34 cellular contexts compared by ENCODE assay signal in the genomic region with DNA sequence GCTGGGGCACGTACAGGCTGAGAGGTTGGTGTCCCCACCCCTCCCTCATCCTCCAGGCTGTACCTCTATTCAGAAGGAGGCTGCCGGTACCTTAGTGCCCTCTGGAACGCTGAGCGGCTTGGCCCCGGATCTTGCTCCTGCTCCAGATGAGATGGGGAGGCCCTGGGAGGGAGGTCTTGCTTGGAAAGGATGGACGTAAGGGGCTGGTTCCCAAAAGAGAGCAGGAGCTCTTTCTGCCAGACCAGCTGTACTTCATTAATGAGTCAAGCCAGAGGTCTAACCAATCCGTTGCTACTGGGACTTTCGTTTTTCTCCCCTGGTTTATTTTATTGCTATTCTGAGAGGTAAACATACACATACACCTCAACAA.
DNase-seq lines count a peak whose midpoint lies in the region; ATAC-seq, FAIRE-seq and TF ChIP-seq lines count a peak whose summit lies in the region.
"Had no signal": no experiment of that assay in that cellular context is flagged by ENCODE, and none has a peak within 500 bp of the region (broad histone marks: within the 10 kb centered on the region; RNA-seq: fewer than 3 reads in every experiment).

No MANE protein-coding gene starts in this region.

- DNase-seq in GM12892 (ENCODE audit: insufficient read length), result no peak
- DNase-seq in left kidney (ENCODE audit: low read depth, low spot score), result peak; percentile 50
- peak; percentile 59 for DNase-seq in sigmoid colon
- DNase-seq in 8988T, result no peak
- no peak for DNase-seq in tibial nerve (ENCODE audit: low spot score in 2 of 2)
- no peak for DNase-seq in NCI-H2196 treated with DMSO at 0.1 percent for 48 hours (lab: John Stamatoyannopoulos, UW; ENCODE audit: unreplicated experiment)
- DNase-seq: activated CD4-positive, alpha-beta T cell treated with anti-CD3 and anti-CD28 coated beads, Interleukin-2, amount 50 U/mL, for 1 hour; activated CD4-positive, CD25-positive, alpha-beta regulatory T cell; activated gamma-delta T cell; activated naive CD8-positive, alpha-beta T cell treated with anti-CD3 and anti-CD28 coated beads, Interleukin-2, amount 10 ng/mL, durations not matched to agents 7 days and 5 days; activated T-cell treated with anti-CD3 and anti-CD28 coated beads, Interleukin-2, amount 50 U/mL, for 24 hours; DND-41; GF-D8; hippocampal formation; KG1; left colon; MG63; NCI-H1105 treated with DMSO at 0.1 percent for 48 hours; NCI-H1930; NCI-H526 treated with DMSO at 0.1 percent for 48 hours; NK-92 treated with Interleukin-12 subunit alpha and Interleukin-12 subunit beta, amount 100 ng/mL, for 24 hours; stimulated activated CD4-positive, alpha-beta T cell treated with anti-CD3 and anti-CD28 coated beads, Interleukin-4, amount 100 ng/mL, for 4 hours; transverse colon had no signal

- peaks cover 0 to 5% (median 0%) of the 10 kb centered on the region in 3 donors for H3K27me3 ChIP-seq in sigmoid colon
- no peaks in the 10 kb centered on the region for H3K27me3 ChIP-seq in tibial nerve
- H3K27me3 ChIP-seq: ascending aorta, MG63, transverse colon had no signal

- peaks cover 67% of the 10 kb centered on the region for H3K4me1 Mint-ChIP-seq in brain
- H3K4me1 Mint-ChIP-seq: activated naive CD8-positive, alpha-beta T cell treated with anti-CD3 and anti-CD28 coated beads, Interleukin-2, amount 10 ng/mL, durations not matched to agents 7 days and 5 days; central memory CD8-positive, alpha-beta T cell; memory B cell had no signal

- H3K4me1 ChIP-seq in sigmoid colon (peaks cover 0 to 11% (median 5%) of the 10 kb centered on the region in 4 donors), tibial nerve (peaks cover 0 to 28% (median 5%) of the 10 kb centered on the region in 4 donors)
- H3K4me1 ChIP-seq: ascending aorta, gastroesophageal sphincter, transverse colon had no signal

- FAIRE-seq in GM12892 (lab: Jason Lieb, UNC), result peak; percentile 38
- FAIRE-seq: H54 had no signal

- no peak for TF ChIP-seq EP300 in sigmoid colon (IDR thresholded peaks at IDR 0.05)
- no peak for TF ChIP-seq EP300 in tibial nerve (IDR thresholded peaks at IDR 0.05)

- 63 to 73% methylated on average over 8 of the region's 8 CpGs for WGBS in sigmoid colon, 2 donors
- 30 to 37% methylated on average over 7 to 8 of the region's 8 CpGs for WGBS in tibial nerve, 2 donors

- TF ChIP-seq CTCF in brain (conservative IDR thresholded peaks at IDR 0.05) (no peak), sigmoid colon (IDR thresholded peaks at IDR 0.05) (no peak), tibial nerve (IDR thresholded peaks at IDR 0.05) (no peak)

- no peaks in the 10 kb centered on the region for H3K9me3 ChIP-seq in sigmoid colon
- no peaks in the 10 kb centered on the region for H3K9me3 ChIP-seq in tibial nerve
- H3K9me3 ChIP-seq: ascending aorta, gastroesophageal sphincter, MG63, transverse colon had no signal

- no peaks in the 10 kb centered on the region for H3K9me3 Mint-ChIP-seq in brain
- H3K9me3 Mint-ChIP-seq: activated naive CD8-positive, alpha-beta T cell treated with anti-CD3 and anti-CD28 coated beads, Interleukin-2, amount 10 ng/mL, durations not matched to agents 7 days and 5 days; activated T-cell treated with anti-CD3 and anti-CD28 coated beads, Interleukin-2, amount 50 U/mL, for 24 hours; central memory CD8-positive, alpha-beta T cell; dendritic cell treated with granulocyte-macrophage colony-stimulating factor and Interleukin-4, amounts not matched to agents 40 ng/mL and 50 ng/mL, for 4 days; memory B cell; T-helper 1 cell treated with Interleukin-12 subunit alpha and Interleukin-12 subunit beta and Interleukin-4 antibody, amounts not matched to agents 30 μg/mL and 1 μg/mL, for 36 hours had no signal

- H3K27ac Mint-ChIP-seq in brain, result peak overlapping the region; percentile 67 to 91 (median 84)
- H3K27ac Mint-ChIP-seq: activated naive CD8-positive, alpha-beta T cell treated with anti-CD3 and anti-CD28 coated beads, Interleukin-2, amount 10 ng/mL, durations not matched to agents 7 days and 5 days; activated T-cell treated with anti-CD3 and anti-CD28 coated beads, Interleukin-2, amount 50 U/mL, for 24 hours; dendritic cell treated with granulocyte-macrophage colony-stimulating factor and Interleukin-4, amounts not matched to agents 40 ng/mL and 50 ng/mL, for 4 days; memory B cell; T-helper 1 cell treated with Interleukin-12 subunit alpha and Interleukin-12 subunit beta and Interleukin-4 antibody, amounts not matched to agents 30 μg/mL and 1 μg/mL, for 36 hours had no signal

- H3K36me3 ChIP-seq in sigmoid colon (no peaks in the 10 kb centered on the region), tibial nerve (no peaks in the 10 kb centered on the region)
- H3K36me3 ChIP-seq: ascending aorta, gastroesophageal sphincter, MG63, transverse colon had no signal

- peak overlapping the region in 1 of 4 donors; percentile 2 for H3K4me3 ChIP-seq in sigmoid colon
- peak overlapping the region in 2 of 4 donors; percentile 10 to 19 for H3K4me3 ChIP-seq in tibial nerve
- H3K4me3 ChIP-seq: ascending aorta, gastroesophageal sphincter, MG63, transverse colon had no signal

- peak overlapping the region in 4 of 5 experiments; percentile 31 to 75 (median 65) for H3K4me3 Mint-ChIP-seq in brain
- H3K4me3 Mint-ChIP-seq: activated naive CD8-positive, alpha-beta T cell treated with anti-CD3 and anti-CD28 coated beads, Interleukin-2, amount 10 ng/mL, durations not matched to agents 7 days and 5 days; activated T-cell treated with anti-CD3 and anti-CD28 coated beads, Interleukin-2, amount 50 U/mL, for 24 hours; central memory CD8-positive, alpha-beta T cell; dendritic cell treated with granulocyte-macrophage colony-stimulating factor and Interleukin-4, amounts not matched to agents 40 ng/mL and 50 ng/mL, for 4 days; memory B cell; T-helper 1 cell treated with Interleukin-12 subunit alpha and Interleukin-12 subunit beta and Interleukin-4 antibody, amounts not matched to agents 30 μg/mL and 1 μg/mL, for 36 hours had no signal

- intact Hi-C loops in sigmoid colon (cut with DNase I), result no loop called here

- no peak for TF ChIP-seq POLR2A in GM12892 (IDR thresholded peaks at IDR 0.05; ENCODE audit: low read depth, low read length)
- TF ChIP-seq POLR2A in sigmoid colon (IDR thresholded peaks at IDR 0.05), result no peak
- no peak for TF ChIP-seq POLR2A in tibial nerve (IDR thresholded peaks at IDR 0.05)

- H3K27me3 Mint-ChIP-seq in brain, result peaks cover 3% of the 10 kb centered on the region
- H3K27me3 Mint-ChIP-seq: activated naive CD8-positive, alpha-beta T cell treated with anti-CD3 and anti-CD28 coated beads, Interleukin-2, amount 10 ng/mL, durations not matched to agents 7 days and 5 days; activated T-cell treated with anti-CD3 and anti-CD28 coated beads, Interleukin-2, amount 50 U/mL, for 24 hours; central memory CD8-positive, alpha-beta T cell had no signal

- no peak for ATAC-seq in GM18868 (IDR thresholded peaks at IDR 0.05; ENCODE audit: unreplicated experiment)
- ATAC-seq: gastroesophageal sphincter, left colon, SK-N-SH treated with all-trans-retinoic acid at 6 μM for 48 hours had no signal

- H3K27ac ChIP-seq in sigmoid colon, result no peak overlapping the region
- H3K27ac ChIP-seq in tibial nerve, result peak overlapping the region in 2 of 4 donors; percentile 47 to 52
- H3K27ac ChIP-seq: ascending aorta, gastroesophageal sphincter, HL-60, transverse colon had no signal

- no peaks in the 10 kb centered on the region for H3K36me3 Mint-ChIP-seq in brain
- H3K36me3 Mint-ChIP-seq: activated naive CD8-positive, alpha-beta T cell treated with anti-CD3 and anti-CD28 coated beads, Interleukin-2, amount 10 ng/mL, durations not matched to agents 7 days and 5 days; memory B cell had no signal

Comparison
In these comparisons a context has a peak if more than half of its experiments do, and no peak if none do; other contexts are left out.
1. DNase-seq: peak in left kidney (single experiment) and sigmoid colon (single experiment); none in GM12892 (single experiment), 8988T (single experiment), tibial nerve (0 of 2) and NCI-H2196 treated with DMSO at 0.1 percent for 48 hours (single experiment).